14 cellular contexts compared by ENCODE assay signal in the genomic region with DNA sequence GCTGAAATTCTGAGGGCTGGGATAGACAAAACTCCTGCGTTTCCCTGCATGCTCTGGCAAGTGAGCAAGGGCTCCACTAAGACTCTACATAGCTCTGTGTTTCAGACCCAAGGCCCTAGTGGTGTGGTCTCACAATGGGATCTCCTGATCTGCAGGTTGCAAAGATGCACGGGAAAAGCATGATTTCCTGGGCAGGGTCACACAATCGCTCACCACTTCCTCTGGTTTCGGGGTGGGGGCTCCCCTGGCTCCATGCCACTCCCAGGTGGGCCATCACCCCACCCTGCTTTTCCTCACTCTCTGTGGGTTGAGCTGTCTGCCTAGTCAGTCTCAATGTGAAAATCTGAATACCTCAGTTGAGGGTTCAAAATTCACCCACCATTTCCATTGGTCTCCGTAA.
"Had no signal": no experiment of that assay in that cellular context is flagged by ENCODE, and none has a peak within 500 bp of the region (broad histone marks: within the 10 kb centered on the region; RNA-seq: fewer than 3 reads in every experiment).

No MANE protein-coding gene starts in this region.

- H3K9me3 ChIP-seq: gastrocnemius medialis, lower lobe of right lung, sigmoid colon, SJSA1 had no signal

- H3K27ac Mint-ChIP-seq: activated T-helper 2 cell treated with anti-CD3 and anti-CD28 coated beads, Interferon-gamma antibody, Interleukin-2, Interleukin-4, amounts not matched to agents 10 μg/mL and 5 μg/mL and 100 μg/mL, durations not matched to agents 14 hours and 24 hours and 36 hours; endodermal cell; mesothelial cell of epicardium; stimulated activated naive CD8-positive, alpha-beta T cell treated with anti-CD3 and anti-CD28 coated beads, Interleukin-15, amount 100 ng/mL, for 72 hours; type B pancreatic cell had no signal

- H3K27me3 ChIP-seq: gastrocnemius medialis, sigmoid colon, SJSA1 had no signal

- H3K27ac ChIP-seq: gastrocnemius medialis, heart left ventricle, lower lobe of right lung, parathyroid adenoma, sigmoid colon, SJSA1, spleen had no signal

- DNase-seq: activated CD4-positive, CD25-positive, alpha-beta regulatory T cell; endodermal cell; gastrocnemius medialis; heart left ventricle; left cardiac atrium; lower lobe of right lung; sigmoid colon; stimulated activated naive CD8-positive, alpha-beta T cell treated with anti-CD3 and anti-CD28 coated beads, Interleukin-15, amount 100 ng/mL, for 72 hours had no signal

- H3K9ac ChIP-seq: parathyroid adenoma had no signal

- H3K36me3 Mint-ChIP-seq: mesothelial cell of epicardium, type B pancreatic cell had no signal

- H3K36me3 ChIP-seq: gastrocnemius medialis, heart left ventricle, lower lobe of right lung, sigmoid colon, SJSA1, spleen had no signal

- H3K79me2 ChIP-seq: parathyroid adenoma had no signal

- H3K4me1 Mint-ChIP-seq: endodermal cell, mesothelial cell of epicardium had no signal

- H3K4me1 ChIP-seq: gastrocnemius medialis, heart left ventricle, lower lobe of right lung, parathyroid adenoma, sigmoid colon, SJSA1, spleen had no signal

- H3K4me3 ChIP-seq: gastrocnemius medialis, heart left ventricle, lower lobe of right lung, sigmoid colon, SJSA1, spleen had no signal

- H2AFZ ChIP-seq: parathyroid adenoma had no signal

- H3K4me3 Mint-ChIP-seq: endodermal cell, mesothelial cell of epicardium, type B pancreatic cell had no signal

- ATAC-seq: gastrocnemius medialis; heart left ventricle; left cardiac atrium; lower lobe of right lung; stimulated activated naive CD8-positive, alpha-beta T cell treated with anti-CD3 and anti-CD28 coated beads, Interleukin-15, amount 100 ng/mL, for 72 hours had no signal

- H3K27me3 Mint-ChIP-seq: stimulated activated naive CD8-positive, alpha-beta T cell treated with anti-CD3 and anti-CD28 coated beads, Interleukin-15, amount 100 ng/mL, for 72 hours; type B pancreatic cell had no signal
